23 cellular contexts compared by ENCODE assay signal in genomic region chr13:63044617-63045016, GRCh38.
DNase-seq lines count a peak whose midpoint lies in the region; TF ChIP-seq lines count a peak whose summit lies in the region.
"Had no signal": no experiment of that assay in that cellular context is flagged by ENCODE, and none has a peak within 500 bp of the region (broad histone marks: within the 10 kb centered on the region; RNA-seq: fewer than 3 reads in every experiment).

No MANE protein-coding gene starts in this region.

- no peaks in the 10 kb centered on the region for H3K36me3 Mint-ChIP-seq in CD8-positive, alpha-beta memory T cell
- H3K36me3 Mint-ChIP-seq: activated naive CD8-positive, alpha-beta T cell treated with anti-CD3 and anti-CD28 coated beads, Interleukin-2, amount 10 ng/mL, durations not matched to agents 7 days and 5 days; naive thymus-derived CD4-positive, alpha-beta T cell had no signal

- intact Hi-C loops in esophagus muscularis mucosa (cut with DNase I): no loop called here

- no peaks in the 10 kb centered on the region; a peak in 2 of 4 replicates for H3K4me1 ChIP-seq in SK-N-SH (ENCODE audit: control insufficient read depth in 1 of 2, insufficient read depth in 2 of 2, low read depth in 1 of 2, low read length in 1 of 2)
- H3K4me1 ChIP-seq in esophagus muscularis mucosa: peaks cover 0 to 29% (median 21%) of the 10 kb centered on the region in 4 donors
- no peaks in the 10 kb centered on the region for H3K4me1 ChIP-seq in smooth muscle cell (ENCODE audit: low read depth)
- no peaks in the 10 kb centered on the region for H3K4me1 ChIP-seq in CD8-positive, alpha-beta memory T cell (ENCODE audit: insufficient read depth, low read length)
- H3K4me1 ChIP-seq: A549, ascending aorta, transverse colon had no signal

- CTCF ChIA-PET in SK-N-SH (lab: Yijun Ruan, JAX): no interaction called here
- CTCF ChIA-PET in CD8-positive, alpha-beta memory T cell (lab: Charles Lee): no interaction called here

- H3K27me3 Mint-ChIP-seq in CD8-positive, alpha-beta memory T cell: no peaks in the 10 kb centered on the region
- H3K27me3 Mint-ChIP-seq: activated naive CD8-positive, alpha-beta T cell treated with anti-CD3 and anti-CD28 coated beads, Interleukin-2, amount 10 ng/mL, durations not matched to agents 7 days and 5 days; CD4-positive, alpha-beta T cell; naive thymus-derived CD4-positive, alpha-beta T cell; T-helper 17 cell had no signal

- TF ChIP-seq CTCF in SK-N-SH (IDR thresholded peaks at IDR 0.05) (no peak), esophagus muscularis mucosa (IDR thresholded peaks at IDR 0.05) (no peak), smooth muscle cell (IDR thresholded peaks at IDR 0.05; ENCODE audit: borderline replicate concordance, insufficient read depth, poor library complexity, severe bottlenecking) (no peak)

- H3F3A ChIP-seq in SK-N-SH (replicated peaks; ENCODE audit: insufficient read depth) (no peaks in the 10 kb centered on the region), smooth muscle cell (ENCODE audit: low read depth) (no peaks in the 10 kb centered on the region)

- H3K79me2 ChIP-seq in SK-N-SH (ENCODE audit: insufficient read depth) (no peaks in the 10 kb centered on the region), smooth muscle cell (ENCODE audit: low read depth) (no peaks in the 10 kb centered on the region)

- H2AFZ ChIP-seq in SK-N-SH (ENCODE audit: low read depth) (0 out of 2 replicates have a peak overlapping the region, but pooled peaks have one; percentile 11), smooth muscle cell (ENCODE audit: low read depth) (no peak overlapping the region)

- no peaks in the 10 kb centered on the region for H3K36me3 ChIP-seq in SK-N-SH (replicated peaks in 1 of 2; ENCODE audit: control insufficient read depth in 1 of 2, insufficient read depth in 2 of 2, low read length in 1 of 2)
- no peaks in the 10 kb centered on the region for H3K36me3 ChIP-seq in esophagus muscularis mucosa
- no peaks in the 10 kb centered on the region for H3K36me3 ChIP-seq in smooth muscle cell (ENCODE audit: low read depth)
- no peaks in the 10 kb centered on the region for H3K36me3 ChIP-seq in CD8-positive, alpha-beta memory T cell (ENCODE audit: insufficient read depth, low read length)
- H3K36me3 ChIP-seq: ascending aorta, transverse colon had no signal

- H3K4me2 ChIP-seq in SK-N-SH: no peak overlapping the region
- H3K4me2 ChIP-seq in smooth muscle cell: no peak overlapping the region
- H3K4me2 ChIP-seq: A549 had no signal

- H3K9ac ChIP-seq in SK-N-SH (no peak overlapping the region), smooth muscle cell (ENCODE audit: low read depth) (no peak overlapping the region)

- TF ChIP-seq EP300 in SK-N-SH (IDR thresholded peaks at IDR 0.05; ENCODE audit: borderline replicate concordance in 1 of 2, low read depth in 1 of 2, low read length in 1 of 2) (no peak), esophagus muscularis mucosa (IDR thresholded peaks at IDR 0.05) (no peak)

- no peak overlapping the region for H3K4me3 Mint-ChIP-seq in CD8-positive, alpha-beta memory T cell
- H3K4me3 Mint-ChIP-seq: activated naive CD8-positive, alpha-beta T cell treated with anti-CD3 and anti-CD28 coated beads, Interleukin-2, amount 10 ng/mL, durations not matched to agents 7 days and 5 days; CD4-positive, alpha-beta T cell; naive thymus-derived CD4-positive, alpha-beta T cell; T-helper 17 cell had no signal

- no peak overlapping the region for H3K4me3 ChIP-seq in SK-N-SH (ENCODE audit: low read depth in 2 of 2, low read length in 1 of 2)
- no peak overlapping the region for H3K4me3 ChIP-seq in esophagus muscularis mucosa
- H3K4me3 ChIP-seq in smooth muscle cell: no peak overlapping the region
- no peak overlapping the region for H3K4me3 ChIP-seq in CD8-positive, alpha-beta memory T cell (ENCODE audit: low read length)
- H3K4me3 ChIP-seq: A549, ascending aorta, transverse colon had no signal

- H3K27me3 ChIP-seq in SK-N-SH (ENCODE audit: insufficient read depth) (no peaks in the 10 kb centered on the region), esophagus muscularis mucosa (no peaks in the 10 kb centered on the region), smooth muscle cell (ENCODE audit: low read depth) (no peaks in the 10 kb centered on the region)
- H3K27me3 ChIP-seq in CD8-positive, alpha-beta memory T cell (ENCODE audit: insufficient read depth, low read length, poor library complexity, severe bottlenecking): no peaks in the 10 kb centered on the region
- H3K27me3 ChIP-seq: ascending aorta, transverse colon had no signal

- no peaks in the 10 kb centered on the region for H3K9me3 ChIP-seq in SK-N-SH
- H3K9me3 ChIP-seq in esophagus muscularis mucosa: no peaks in the 10 kb centered on the region
- no peaks in the 10 kb centered on the region for H3K9me3 ChIP-seq in smooth muscle cell (replicated peaks; ENCODE audit: low read depth)
- H3K9me3 ChIP-seq in CD8-positive, alpha-beta memory T cell (ENCODE audit: low read length): no peaks in the 10 kb centered on the region
- H3K9me3 ChIP-seq: A549, ascending aorta, transverse colon had no signal

- no peak for TF ChIP-seq RAD21 in SK-N-SH (IDR thresholded peaks at IDR 0.05; ENCODE audit: low read length)

- no peak overlapping the region for H3K27ac ChIP-seq in SK-N-SH (ENCODE audit: low read depth in 2 of 2, low read length in 1 of 2)
- H3K27ac ChIP-seq in esophagus muscularis mucosa (replicated peaks in 1 of 4): peak overlapping the region; percentile 38 to 59 (median 47)
- peak overlapping the region; percentile 74 for H3K27ac ChIP-seq in smooth muscle cell (ENCODE audit: low read depth)
- H3K27ac ChIP-seq in CD8-positive, alpha-beta memory T cell (ENCODE audit: low read depth, low read length): no peak overlapping the region
- H3K27ac ChIP-seq: A549, ascending aorta had no signal

- no peak overlapping the region for H3K27ac Mint-ChIP-seq in CD8-positive, alpha-beta memory T cell
- H3K27ac Mint-ChIP-seq: activated naive CD8-positive, alpha-beta T cell treated with anti-CD3 and anti-CD28 coated beads, Interleukin-2, amount 10 ng/mL, durations not matched to agents 7 days and 5 days; CD4-positive, alpha-beta T cell; naive thymus-derived CD4-positive, alpha-beta T cell; T-helper 17 cell had no signal

- H3K9me3 Mint-ChIP-seq in CD8-positive, alpha-beta memory T cell: peaks cover 8 to 35% (median 14%) of the 10 kb centered on the region in 5 donors

- 41% methylated on average over 4 of the region's 4 CpGs for WGBS in SK-N-SH (ENCODE audit: low lambda C conversion rate)
- WGBS in esophagus muscularis mucosa: 33% methylated on average over 4 of the region's 4 CpGs
- WGBS in smooth muscle cell (ENCODE audit: low lambda C conversion rate): 65% methylated on average over 4 of the region's 4 CpGs

- POLR2A ChIA-PET in SK-N-SH (lab: Yijun Ruan, JAX): no interaction called here
- POLR2A ChIA-PET in CD8-positive, alpha-beta memory T cell (lab: Charles Lee): no interaction called here

- 0 out of 2 replicates have a peak, but pooled peaks cover 3% of the 10 kb centered on the region for H3K9me2 ChIP-seq in SK-N-SH

- TF ChIP-seq POLR2A in esophagus muscularis mucosa (IDR thresholded peaks at IDR 0.05; ENCODE audit: low read depth): no peak

- no peaks in the 10 kb centered on the region for H4K20me1 ChIP-seq in SK-N-SH (ENCODE audit: insufficient read depth)
- no peaks in the 10 kb centered on the region for H4K20me1 ChIP-seq in smooth muscle cell (ENCODE audit: low read depth)

- DNase-seq in NCI-H748 (lab: John Stamatoyannopoulos, UW; ENCODE audit: unreplicated experiment): peak; percentile 30
- no peak for DNase-seq in NCI-H748 treated with DMSO at 0.1 percent for 48 hours (lab: John Stamatoyannopoulos, UW)
- DNase-seq in SK-N-SH: no peak
- no peak for DNase-seq in esophagus muscularis mucosa (ENCODE audit: extremely low spot score)
- DNase-seq in smooth muscle cell (lab: John Stamatoyannopoulos, UW; ENCODE audit: unreplicated experiment): no peak
- DNase-seq in COLO668 (lab: John Stamatoyannopoulos, UW; ENCODE audit: unreplicated experiment): no peak
- DNase-seq in CD8-positive, alpha-beta memory T cell: no peak
- no peak for DNase-seq in SK-N-DZ (ENCODE audit: low spot score)
- DNase-seq: activated effector memory CD4-positive, alpha-beta T cell treated with anti-CD3 and anti-CD28 coated beads, Interleukin-2, amount 50 U/mL, for 16 hours; activated naive CD8-positive, alpha-beta T cell treated with anti-CD3 and anti-CD28 coated beads, Interleukin-2, amount 10 ng/mL, durations not matched to agents 7 days and 5 days; activated T-cell treated with anti-CD3 and anti-CD28 coated beads, Interleukin-2, amount 50 U/mL, for 1 hour; AML-193; CD4-positive, alpha-beta T cell; hippocampal formation; midbrain; naive thymus-derived CD4-positive, alpha-beta T cell; NCI-H1092; NCI-H2081 treated with DMSO at 0.1 percent for 48 hours; RPMI8226; T-helper 17 cell; transverse colon had no signal

- H3K4me1 Mint-ChIP-seq in CD8-positive, alpha-beta memory T cell: no peaks in the 10 kb centered on the region
- H3K4me1 Mint-ChIP-seq: activated naive CD8-positive, alpha-beta T cell treated with anti-CD3 and anti-CD28 coated beads, Interleukin-2, amount 10 ng/mL, durations not matched to agents 7 days and 5 days; naive thymus-derived CD4-positive, alpha-beta T cell; T-helper 17 cell had no signal

TF ChIP-seq in SK-N-SH, 30 proteins besides CTCF, POLR2A, EP300 and RAD21 (continues in another document):
- no peak for TF ChIP-seq MEF2A (IDR thresholded peaks at IDR 0.05; ENCODE audit: borderline replicate concordance, low read depth)
- no peak for TF ChIP-seq NRF1 (IDR thresholded peaks at IDR 0.05; ENCODE audit: low read depth, low read length)
- TF ChIP-seq GABPA (IDR thresholded peaks at IDR 0.05; ENCODE audit: low read depth): no peak
- TF ChIP-seq RXRA (IDR thresholded peaks at IDR 0.05; ENCODE audit: borderline replicate concordance, low read depth): no peak
- TF ChIP-seq FOXM1 (IDR thresholded peaks at IDR 0.05; ENCODE audit: low read depth): no peak
- TF ChIP-seq PBX3 (IDR thresholded peaks at IDR 0.05): no peak
- TF ChIP-seq POLR2AphosphoS5 (IDR thresholded peaks at IDR 0.05; ENCODE audit: low read depth, low read length): no peak

Comparison
In these comparisons a context has a peak if more than half of its experiments do, and no peak if none do; other contexts are left out.
1. H3K27ac ChIP-seq: peak in esophagus muscularis mucosa (4 of 4) and smooth muscle cell (single experiment); none in SK-N-SH (0 of 2) and CD8-positive, alpha-beta memory T cell (single experiment).